In the genomic region with DNA sequence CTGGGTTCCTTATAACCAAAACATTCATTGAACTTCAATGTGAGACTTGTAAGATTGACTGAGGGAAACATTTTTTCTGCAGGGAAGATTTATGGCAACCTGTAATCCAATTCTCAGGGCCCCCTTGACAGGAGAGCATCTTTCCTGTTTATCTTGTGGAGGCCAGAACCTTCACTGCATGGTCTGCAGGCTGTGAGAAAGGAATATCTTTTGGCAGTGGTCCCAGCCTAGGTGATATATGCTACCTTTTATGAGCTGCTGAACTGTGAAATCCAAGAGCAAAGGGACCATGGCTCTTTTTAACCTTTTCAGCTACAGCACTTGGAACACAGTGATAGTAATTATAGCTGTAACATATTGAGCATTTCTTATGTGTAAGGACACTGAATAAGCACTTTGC, we compare ENCODE assay signal across 21 cellular contexts.
DNase-seq lines count a peak whose midpoint lies in the region; ATAC-seq, FAIRE-seq and TF ChIP-seq lines count a peak whose summit lies in the region.
"Had no signal": no experiment of that assay in that cellular context is flagged by ENCODE, and none has a peak within 500 bp of the region (broad histone marks: within the 10 kb centered on the region; RNA-seq: fewer than 3 reads in every experiment).

No MANE protein-coding gene starts in this region.

- intact Hi-C loops in pancreas (cut with DNase I) = no loop called here

- no peak for FAIRE-seq in pancreas (lab: Jason Lieb, UNC)
- FAIRE-seq: A549, GM18507, H1 had no signal

- H3K4me3 ChIP-seq in SK-N-MC (peak overlapping the region; percentile 29), pancreas (no peak overlapping the region)
- H3K4me3 ChIP-seq: A549, SJCRH30 had no signal

- H3K4me1 ChIP-seq in pancreas = no peaks in the 10 kb centered on the region
- H3K4me1 ChIP-seq: A549 had no signal

- H3K4me3 Mint-ChIP-seq in T-helper 17 cell = no peak overlapping the region
- H3K4me3 Mint-ChIP-seq in effector memory CD8-positive, alpha-beta T cell = no peak overlapping the region
- H3K4me3 Mint-ChIP-seq: B cell, CD14-positive monocyte had no signal

- peaks cover 0 to 12% (median 0%) of the 10 kb centered on the region in 4 donors for H3K27me3 ChIP-seq in pancreas
- H3K27me3 ChIP-seq: SJCRH30 had no signal

- H3K27me3 Mint-ChIP-seq in T-helper 17 cell = peaks cover 14% of the 10 kb centered on the region
- H3K27me3 Mint-ChIP-seq in effector memory CD8-positive, alpha-beta T cell = peaks cover 21 to 39% of the 10 kb centered on the region in 2 donors

- DNase-seq in NCI-H345 (lab: John Stamatoyannopoulos, UW) (peak; percentile 49), NCI-H345 treated with DMSO at 0.1 percent for 48 hours (lab: John Stamatoyannopoulos, UW; ENCODE audit: unreplicated experiment) (no peak), NCI-H2029 treated with DMSO at 0.1 percent for 48 hours (lab: John Stamatoyannopoulos, UW) (peak; percentile 87), SK-N-MC (ENCODE audit: low read depth, low spot score) (no peak), GM20000 (ENCODE audit: low spot score) (no peak), pancreas (no peak), T-helper 17 cell (no peak)
- no peak for DNase-seq in effector memory CD8-positive, alpha-beta T cell
- DNase-seq: GDM1, IMR-90, NCI-H510A, NCI-H748 treated with DMSO at 0.1 percent for 48 hours, SJCRH30 had no signal

- no peaks in the 10 kb centered on the region for H3K36me3 Mint-ChIP-seq in T-helper 17 cell (ENCODE audit: low read depth)
- no peaks in the 10 kb centered on the region for H3K36me3 Mint-ChIP-seq in effector memory CD8-positive, alpha-beta T cell (ENCODE audit: insufficient read depth)
- H3K36me3 Mint-ChIP-seq: CD14-positive monocyte had no signal

- H3K9me3 ChIP-seq in SK-N-MC (ENCODE audit: low read depth, low read length) (no peaks in the 10 kb centered on the region), pancreas (no peaks in the 10 kb centered on the region), T-helper 17 cell (ENCODE audit: control insufficient read depth, low read length, poor library complexity, severe bottlenecking) (no peaks in the 10 kb centered on the region)
- H3K9me3 ChIP-seq: A549, SJCRH30 had no signal

- ATAC-seq in pancreas (no peak), T-helper 17 cell (no peak)
- no peak for ATAC-seq in effector memory CD8-positive, alpha-beta T cell (replicated peaks)
- ATAC-seq: A549, HCT116, Panc1 had no signal

- H3K27ac Mint-ChIP-seq in T-helper 17 cell = no peak overlapping the region
- H3K27ac Mint-ChIP-seq in effector memory CD8-positive, alpha-beta T cell = no peak overlapping the region
- H3K27ac Mint-ChIP-seq: B cell, CD14-positive monocyte had no signal

- TF ChIP-seq CTCF in GM20000 (IDR thresholded peaks at IDR 0.05; ENCODE audit: extremely low read depth, missing control alignments) (no peak), pancreas (IDR thresholded peaks at IDR 0.05) (no peak)

- H3K4me1 Mint-ChIP-seq in T-helper 17 cell = no peaks in the 10 kb centered on the region
- H3K4me1 Mint-ChIP-seq in effector memory CD8-positive, alpha-beta T cell (ENCODE audit: low read depth in 2 of 2) = no peaks in the 10 kb centered on the region
- H3K4me1 Mint-ChIP-seq: B cell, CD14-positive monocyte had no signal

- H3K36me3 ChIP-seq in SK-N-MC (ENCODE audit: insufficient read depth, low read length) (no peaks in the 10 kb centered on the region), pancreas (no peaks in the 10 kb centered on the region)
- H3K36me3 ChIP-seq: SJCRH30 had no signal

- H3K9me3 Mint-ChIP-seq in effector memory CD8-positive, alpha-beta T cell = peaks cover 0 to 1% of the 10 kb centered on the region in 2 donors

- peak overlapping the region; percentile 95 for H3K27ac ChIP-seq in SK-N-MC
- no peak overlapping the region for H3K27ac ChIP-seq in pancreas
- H3K27ac ChIP-seq: A549, KMS-11, SJCRH30 had no signal

- peak overlapping the region; percentile 40 for H3K9ac ChIP-seq in SK-N-MC (ENCODE audit: insufficient read length)
- H3K9ac ChIP-seq: KMS-11 had no signal

Comparison
In these comparisons a context has a peak if more than half of its experiments do, and no peak if none do; other contexts are left out.
1. DNase-seq: peak in NCI-H345 (single experiment) and NCI-H2029 treated with DMSO at 0.1 percent for 48 hours (single experiment); none in NCI-H345 treated with DMSO at 0.1 percent for 48 hours (single experiment), SK-N-MC (single experiment), GM20000 (single experiment), pancreas (0 of 6), T-helper 17 cell (0 of 3) and effector memory CD8-positive, alpha-beta T cell (0 of 3).